Comparison of ENCODE assay signal across 2 cellular contexts in genomic region chr1:246595146-246595545, GRCh38.
TF ChIP-seq lines count a peak whose summit lies in the region.

No MANE protein-coding gene starts in this region.

TF ChIP-seq in SK-N-SH, 30 proteins besides CTCF, POLR2A, EP300 and RAD21 (continued from another document):
- no peak for TF ChIP-seq REST (IDR thresholded peaks at IDR 0.05; ENCODE audit: low read depth, low read length)

TF ChIP-seq in SK-N-SH treated with all-trans-retinoic acid at 6 μM for 48 hours, 23 proteins besides CTCF, POLR2A, EP300 and RAD21 (continued from another document):
- TF ChIP-seq TCF4 (CRISPR knock-in tag; IDR thresholded peaks at IDR 0.05; ENCODE audit: borderline replicate concordance): no peak
- no peak for TF ChIP-seq POU6F1 (CRISPR knock-in tag; IDR thresholded peaks at IDR 0.05; ENCODE audit: borderline replicate concordance, low read depth)
- no peak for TF ChIP-seq ZFP30 (CRISPR knock-in tag; IDR thresholded peaks at IDR 0.05)
- TF ChIP-seq ISL1 (CRISPR knock-in tag; IDR thresholded peaks at IDR 0.05): no peak
